In genomic region chr2:190746971-190747761, GRCh38 we compare ENCODE assay signal across 2 cellular contexts.
TF ChIP-seq lines count a peak whose summit lies in the region.

No MANE protein-coding gene starts in this region.

TF ChIP-seq in GM23338, 12 proteins besides CTCF, POLR2A, EP300 and RAD21:
- no peak for TF ChIP-seq EZH2phosphoT487 (IDR thresholded peaks at IDR 0.05; ENCODE audit: unreplicated experiment)
- TF ChIP-seq NANOG (IDR thresholded peaks at IDR 0.05; ENCODE audit: borderline replicate concordance): no peak
- no peak for TF ChIP-seq ZNF114 (CRISPR knock-in tag; IDR thresholded peaks at IDR 0.05)
- no peak for TF ChIP-seq JUNB (IDR thresholded peaks at IDR 0.05; ENCODE audit: unreplicated experiment)
- TF ChIP-seq ZNF331 (CRISPR knock-in tag; IDR thresholded peaks at IDR 0.05; ENCODE audit: low read depth): no peak
- TF ChIP-seq ETS1 (IDR thresholded peaks at IDR 0.05): no peak
- TF ChIP-seq CREB1 (CRISPR knock-in tag; IDR thresholded peaks at IDR 0.05; ENCODE audit: low read depth): no peak
- no peak for TF ChIP-seq STAT1 (IDR thresholded peaks at IDR 0.05; ENCODE audit: unreplicated experiment)
- no peak for TF ChIP-seq EZH2 (IDR thresholded peaks at IDR 0.05; ENCODE audit: low read depth, unreplicated experiment)
- TF ChIP-seq POLR2AphosphoS5 (IDR thresholded peaks at IDR 0.05; ENCODE audit: low read depth): no peak
- TF ChIP-seq ZNF462 (CRISPR knock-in tag; IDR thresholded peaks at IDR 0.05): no peak
- no peak for TF ChIP-seq REST (IDR thresholded peaks at IDR 0.05; ENCODE audit: unreplicated experiment)

TF ChIP-seq in GM12878, 131 proteins besides CTCF, POLR2A, EP300 and RAD21:
- TF ChIP-seq HDAC6 (IDR thresholded peaks at IDR 0.05; ENCODE audit: unreplicated experiment) (no peak), RELA (IDR thresholded peaks at IDR 0.05; ENCODE audit: borderline replicate concordance, partially characterized antibody) (no peak), ZNF687 (IDR thresholded peaks at IDR 0.05) (no peak), ZNF622 (IDR thresholded peaks at IDR 0.05) (no peak), EED (IDR thresholded peaks at IDR 0.05; ENCODE audit: low read depth) (no peak), USF2 (IDR thresholded peaks at IDR 0.05; ENCODE audit: borderline replicate concordance, low read depth, low read length) (no peak), SP1 (IDR thresholded peaks at IDR 0.05; ENCODE audit: low read depth, low read length) (no peak), CEBPB (IDR thresholded peaks at IDR 0.05; ENCODE audit: borderline replicate concordance in 1 of 2, low read depth in 2 of 2, low read length in 2 of 2) (no peak), ETV6 (conservative IDR thresholded peaks at IDR 0.05 in 1 of 2, IDR thresholded peaks at IDR 0.05 in 1 of 2; ENCODE audit: borderline replicate concordance in 1 of 2, low read depth in 1 of 2) (no peak), ZNF207 (IDR thresholded peaks at IDR 0.05; ENCODE audit: borderline replicate concordance) (no peak), MEF2B (IDR thresholded peaks at IDR 0.05; ENCODE audit: partially characterized antibody, poor library complexity, severe bottlenecking) (no peak), CUX1 (IDR thresholded peaks at IDR 0.05; ENCODE audit: insufficient replicate concordance, low read depth, low read length) (no peak)
TF ChIP-seq in GM12878: peak in this region for 0.
